Comparison of ENCODE assay signal across 7 cellular contexts in genomic region chr15:91225728-91226127, GRCh38.
"Had no signal": no experiment of that assay in that cellular context is flagged by ENCODE, and none has a peak within 500 bp of the region (broad histone marks: within the 10 kb centered on the region; RNA-seq: fewer than 3 reads in every experiment).

No MANE protein-coding gene starts in this region.

- DNase-seq: GM23248, GOT3, H7, HFFc6 had no signal

- H3K36me3 ChIP-seq: HAP-1 had no signal

- H3K9me3 ChIP-seq: HAP-1 had no signal

- H3K27ac ChIP-seq: GM23248, HL-60 had no signal

- H3K4me3 ChIP-seq: GM23248, HAP-1 had no signal

- H3K4me1 ChIP-seq: HAP-1 had no signal

- ATAC-seq: HepG2 had no signal
